ENCODE assay signal across 8 cellular contexts in the genomic region with DNA sequence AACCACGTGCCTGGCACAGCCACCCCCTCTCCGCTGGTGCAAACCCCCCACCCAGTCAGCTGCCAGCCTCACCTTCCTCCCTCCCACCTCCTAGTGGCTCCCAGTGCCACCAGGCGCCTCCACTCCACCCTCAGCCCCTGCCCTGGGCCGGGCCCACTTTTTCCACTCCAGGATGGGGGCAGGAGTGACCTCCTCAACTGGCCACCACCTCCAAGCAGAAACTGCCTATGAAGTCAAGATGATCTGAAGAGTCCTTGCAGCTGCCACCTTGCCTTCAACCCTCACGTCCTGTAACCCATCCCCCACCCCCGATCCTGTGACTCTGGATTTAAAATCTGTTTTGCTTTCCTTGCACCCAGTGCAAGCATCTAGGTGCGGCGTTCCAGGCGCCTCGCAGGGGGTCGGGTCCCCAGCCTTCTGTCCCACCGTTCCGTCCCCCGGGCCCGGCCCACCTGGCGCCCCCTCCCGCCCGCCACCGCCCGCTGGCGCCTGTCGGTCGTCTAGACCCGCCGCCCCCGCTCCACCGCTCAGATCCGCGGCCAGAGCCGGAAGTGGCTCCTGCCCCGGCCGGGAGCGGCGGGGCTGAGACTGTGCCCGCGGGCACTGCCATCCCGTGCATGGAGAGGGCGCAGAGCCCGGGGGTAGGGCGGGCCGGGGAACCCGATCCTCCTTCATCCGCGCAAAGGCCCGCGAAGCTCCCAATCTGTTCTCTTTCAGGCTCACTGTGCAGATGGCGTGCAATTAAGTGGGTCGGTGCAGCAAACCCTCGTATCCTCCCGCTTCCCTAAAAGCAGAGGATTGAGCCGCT. TPM values are rescaled to one million over a fixed set of nuclear protein-coding genes. Genes with fewer than 3 reads are reported as not detected.
A peak's percentile ranks its signal among the peaks of the same experiment; 100 is the strongest.
DNase-seq lines count a peak whose midpoint lies in the region; ATAC-seq and TF ChIP-seq lines count a peak whose summit lies in the region.

No MANE protein-coding gene starts in this region.

- H3K4me2 ChIP-seq in HCT116 (ENCODE audit: low read length) = peak overlapping the region; percentile 92

- no peak for TF ChIP-seq RAD21 in HCT116 (IDR thresholded peaks at IDR 0.05; ENCODE audit: low read depth)

- H3K9me3 ChIP-seq in CD4-positive, alpha-beta T cell (ENCODE audit: control insufficient read depth, low read length) = no peaks in the 10 kb centered on the region
- H3K9me3 ChIP-seq in HCT116 (ENCODE audit: control insufficient read depth in 1 of 2, insufficient read depth in 1 of 2, low read depth in 1 of 2, low read length in 2 of 2) = no peaks in the 10 kb centered on the region
- H3K9me3 ChIP-seq in adrenal gland (replicated peaks in 1 of 3) = no peaks in the 10 kb centered on the region
- no peaks in the 10 kb centered on the region for H3K9me3 ChIP-seq in skeletal muscle tissue (ENCODE audit: control insufficient read depth in 3 of 3, low read length in 3 of 3)

- H3K4me1 Mint-ChIP-seq in CD4-positive, alpha-beta T cell (ENCODE audit: low read depth) = peaks cover 19% of the 10 kb centered on the region

- TF ChIP-seq POLR2A in HCT116 (IDR thresholded peaks at IDR 0.05; ENCODE audit: borderline replicate concordance, extremely low read depth, insufficient read depth, insufficient read length) (no peak), adrenal gland (IDR thresholded peaks at IDR 0.05) (peak in 1 of 2 donors; percentile 29)

- H3K36me3 ChIP-seq in HCT116 (ENCODE audit: control insufficient read depth in 1 of 2, insufficient read depth in 2 of 2, low read length in 2 of 2) (no peaks in the 10 kb centered on the region), adrenal gland (replicated peaks in 1 of 2) (no peaks in the 10 kb centered on the region), skeletal muscle tissue (ENCODE audit: control insufficient read depth in 3 of 3, insufficient read depth in 3 of 3, low read length in 3 of 3) (no peaks in the 10 kb centered on the region)

- H3K4me1 ChIP-seq in HCT116 (ENCODE audit: control insufficient read depth in 1 of 2, insufficient read depth in 2 of 2, low read length in 2 of 2) (peaks cover 59 to 76% of the 10 kb centered on the region in 2 experiments), adrenal gland (replicated peaks in 1 of 2) (peaks cover 7 to 8% of the 10 kb centered on the region in 2 donors), skeletal muscle tissue (ENCODE audit: control insufficient read depth in 3 of 3, insufficient read depth in 3 of 3, low read length in 3 of 3) (peaks cover 6 to 18% (median 17%) of the 10 kb centered on the region in 3 donors)

- POLR2A ChIA-PET in CD4-positive, alpha-beta T cell (lab: Charles Lee) = interaction anchor here (0.9 kb wide), 1 partner anchor 51 kb away, joined by 3 read pairs; the partner anchor contains the start of gene GTF2I
- POLR2A ChIA-PET in HCT116 (lab: Charles Lee) = no interaction called here

- H3K79me2 ChIP-seq in HCT116 (ENCODE audit: insufficient read depth, low read length) = no peaks in the 10 kb centered on the region

- intact Hi-C loops in CD4-positive, alpha-beta T cell (cut with DNase I, micrococcal nuclease) = no loop called here
- intact Hi-C loops in HCT116 (cut with micrococcal nuclease) = no loop called here
- intact Hi-C loops in adrenal gland (cut with DNase I) = no loop called here
- intact Hi-C loops in left ventricle myocardium superior (cut with micrococcal nuclease) = no loop called here

- WGBS in adrenal gland, 4 donors = 6 to 26% (median 9%) methylated on average over 11 to 51 of the region's 51 CpGs

- H3K4me3 ChIP-seq in HCT116 (replicated peaks in 1 of 2; ENCODE audit: low read depth in 1 of 2, low read length in 2 of 2) (peak overlapping the region; percentile 36 to 57), adrenal gland (peak overlapping the region in 3 of 4 donors; percentile 11 to 61 (median 38)), skeletal muscle tissue (ENCODE audit: low read length in 3 of 3) (peak overlapping the region; percentile 34 to 59 (median 56))

- no peak overlapping the region for H3K27ac Mint-ChIP-seq in CD4-positive, alpha-beta T cell

- no peaks in the 10 kb centered on the region for H3K27me3 ChIP-seq in CD4-positive, alpha-beta T cell (ENCODE audit: control insufficient read depth, insufficient read depth, low read length)
- no peaks in the 10 kb centered on the region for H3K27me3 ChIP-seq in HCT116 (ENCODE audit: insufficient read depth, low read length)
- H3K27me3 ChIP-seq in adrenal gland = no peaks in the 10 kb centered on the region
- no peaks in the 10 kb centered on the region for H3K27me3 ChIP-seq in skeletal muscle tissue (ENCODE audit: control insufficient read depth in 3 of 3, insufficient read depth in 3 of 3, low read length in 3 of 3)

- no peak for TF ChIP-seq CTCF in CD4-positive, alpha-beta T cell (IDR thresholded peaks at IDR 0.05)
- TF ChIP-seq CTCF in HCT116 (IDR thresholded peaks at IDR 0.05 in 2 of 3, conservative IDR thresholded peaks at IDR 0.05 in 1 of 3; ENCODE audit: borderline replicate concordance in 1 of 3, insufficient read depth in 1 of 3, low read depth in 2 of 3, low read length in 2 of 3) = no peak
- no peak for TF ChIP-seq CTCF in adrenal gland (IDR thresholded peaks at IDR 0.05)

- no peaks in the 10 kb centered on the region for H3K9me3 Mint-ChIP-seq in CD4-positive, alpha-beta T cell

- H4K20me1 ChIP-seq in HCT116 (ENCODE audit: insufficient read depth) = no peaks in the 10 kb centered on the region

- H3K27me3 Mint-ChIP-seq in CD4-positive, alpha-beta T cell = no peaks in the 10 kb centered on the region

- CTCF ChIA-PET in CD4-positive, alpha-beta T cell (lab: Charles Lee) = no interaction called here
- CTCF ChIA-PET in HCT116 (lab: Charles Lee) = interaction anchor here (0.6 kb wide), 1 partner anchor 15 kb away, joined by 3 read pairs; no protein-coding TSS in a partner anchor

- no peaks in the 10 kb centered on the region for H3K36me3 Mint-ChIP-seq in CD4-positive, alpha-beta T cell (ENCODE audit: low read depth)

- peak in 9 of 10 experiments; percentile 7 to 53 (median 22) for DNase-seq in CD4-positive, alpha-beta T cell
- DNase-seq in HCT116 (ENCODE audit: low read depth, low spot score) (no peak), RPMI8226 (peak; percentile 69), adrenal gland (peak; percentile 39 to 65 (median 55)), left ventricle myocardium superior (peak; percentile 67), cortex of kidney (lab: John Stamatoyannopoulos, UW) (no peak), NCI-H2227 (lab: John Stamatoyannopoulos, UW; ENCODE audit: unreplicated experiment) (no peak)

- ATAC-seq in CD4-positive, alpha-beta T cell (ENCODE audit: poor library complexity) = peak; percentile 85
- peak; percentile 62 for ATAC-seq in HCT116
- ATAC-seq in left ventricle myocardium superior = peak; percentile 88

- H2AFZ ChIP-seq in HCT116 (ENCODE audit: low read depth, low read length, poor library complexity, severe bottlenecking) = peak overlapping the region; percentile 45

- no peaks in the 10 kb centered on the region for H3K9me2 ChIP-seq in HCT116 (ENCODE audit: insufficient read depth)

- H3K4me3 Mint-ChIP-seq in CD4-positive, alpha-beta T cell = peak overlapping the region; percentile 84

- H3K9ac ChIP-seq in HCT116 (ENCODE audit: low read length) (peak overlapping the region; percentile 58), skeletal muscle tissue (ENCODE audit: low read depth in 1 of 3, low read length in 3 of 3) (peak overlapping the region; percentile 14 to 74 (median 61))

- no peak overlapping the region for H3K27ac ChIP-seq in CD4-positive, alpha-beta T cell (ENCODE audit: low read depth, low read length)
- peak overlapping the region; percentile 69 for H3K27ac ChIP-seq in HCT116 (ENCODE audit: low read depth, low read length)
- H3K27ac ChIP-seq in adrenal gland = peak overlapping the region in 3 of 5 donors; percentile 79 to 80 (median 80)
- peak overlapping the region; percentile 72 for H3K27ac ChIP-seq in skeletal muscle tissue (ENCODE audit: low read depth, low read length)

- RAD21 ChIA-PET in HCT116 (lab: Charles Lee; ENCODE audit: low non-redundant PET in 1 of 2, low total read pairs in 2 of 2, uncharacterized antibody in 2 of 2, unreplicated experiment in 2 of 2) = no interaction called here

- no TSS peak for BruUV-seq in HCT116 (replicated peaks; lab: Mats Ljungman, UMichigan)

TF ChIP-seq in HCT116, 20 proteins besides CTCF, POLR2A, EP300 and RAD21 (continues in another document):
- TF ChIP-seq ZFX (IDR thresholded peaks at IDR 0.05) (no peak), ELF1 (IDR thresholded peaks at IDR 0.05; ENCODE audit: borderline replicate concordance, low read depth) (no peak), POLR2AphosphoS5 (IDR thresholded peaks at IDR 0.05; ENCODE audit: low read depth, low read length) (0 out of 2 replicates have a peak, but pooled peaks have one; percentile 29), EGR1 (IDR thresholded peaks at IDR 0.05; ENCODE audit: low read depth) (peak; percentile 89), CBX3 (IDR thresholded peaks at IDR 0.05; ENCODE audit: low read depth) (peak; percentile 51; the same call in 1 of the 2 replicates), TCF7L2 (IDR thresholded peaks at IDR 0.05; ENCODE audit: borderline replicate concordance, extremely low read depth, insufficient read depth, insufficient read length) (peak; percentile 85), YY1 (IDR thresholded peaks at IDR 0.05; ENCODE audit: extremely low read depth, insufficient replicate concordance, low read depth, low read length) (no peak), JUND (IDR thresholded peaks at IDR 0.05) (no peak), EZH2 (IDR thresholded peaks at IDR 0.05) (no peak), SP1 (IDR thresholded peaks at IDR 0.05; ENCODE audit: low read depth) (peak; percentile 37)
- TF ChIP-seq, protein P1, sequence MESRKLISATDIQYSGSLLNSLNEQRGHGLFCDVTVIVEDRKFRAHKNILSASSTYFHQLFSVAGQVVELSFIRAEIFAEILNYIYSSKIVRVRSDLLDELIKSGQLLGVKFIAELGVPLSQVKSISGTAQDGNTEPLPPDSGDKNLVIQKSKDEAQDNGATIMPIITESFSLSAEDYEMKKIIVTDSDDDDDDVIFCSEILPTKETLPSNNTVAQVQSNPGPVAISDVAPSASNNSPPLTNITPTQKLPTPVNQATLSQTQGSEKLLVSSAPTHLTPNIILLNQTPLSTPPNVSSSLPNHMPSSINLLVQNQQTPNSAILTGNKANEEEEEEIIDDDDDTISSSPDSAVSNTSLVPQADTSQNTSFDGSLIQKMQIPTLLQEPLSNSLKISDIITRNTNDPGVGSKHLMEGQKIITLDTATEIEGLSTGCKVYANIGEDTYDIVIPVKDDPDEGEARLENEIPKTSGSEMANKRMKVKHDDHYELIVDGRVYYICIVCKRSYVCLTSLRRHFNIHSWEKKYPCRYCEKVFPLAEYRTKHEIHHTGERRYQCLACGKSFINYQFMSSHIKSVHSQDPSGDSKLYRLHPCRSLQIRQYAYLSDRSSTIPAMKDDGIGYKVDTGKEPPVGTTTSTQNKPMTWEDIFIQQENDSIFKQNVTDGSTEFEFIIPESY (IDR thresholded peaks at IDR 0.05; ENCODE audit: extremely low read depth, insufficient replicate concordance, low read length) = no peak

RNA-seq across cellular contexts. Expression of gene GTF2I, which starts 51.2 kb away (rescaled TPM):
- 100 to 1,000 TPM; 105 to 109 TPM for total RNA-seq in CD4-positive, alpha-beta T cell
- total RNA-seq in HCT116 (2021; ENCODE audit: unreplicated experiment) (164 TPM), adrenal gland (100 to 1,000 TPM; 167 to 393 (median 267) TPM), left ventricle myocardium superior (134 TPM), skeletal muscle tissue (122 TPM)
- polyA plus RNA-seq in HCT116 (2012) = 41.1 and 50.2 TPM in 2 replicates
- 100 to 1,000 TPM in 1 of 3 donors, 10 to 100 TPM in 2; 19.0 to 145 (median 63.1) TPM for polyA plus RNA-seq in adrenal gland

Comparison
In these comparisons a context has a peak if more than half of its experiments do, and no peak if none do; other contexts are left out.
1. DNase-seq: peak in CD4-positive, alpha-beta T cell (9 of 10), RPMI8226 (single experiment), adrenal gland (7 of 7) and left ventricle myocardium superior (single experiment); none in HCT116 (single experiment), cortex of kidney (single experiment) and NCI-H2227 (single experiment).
2. Peak in every context shown above with its lines, with median percentiles within 50 percentile points of each other: ATAC-seq and H3K4me3 ChIP-seq.